Comparison of ENCODE assay signal across 24 cellular contexts in the genomic region with DNA sequence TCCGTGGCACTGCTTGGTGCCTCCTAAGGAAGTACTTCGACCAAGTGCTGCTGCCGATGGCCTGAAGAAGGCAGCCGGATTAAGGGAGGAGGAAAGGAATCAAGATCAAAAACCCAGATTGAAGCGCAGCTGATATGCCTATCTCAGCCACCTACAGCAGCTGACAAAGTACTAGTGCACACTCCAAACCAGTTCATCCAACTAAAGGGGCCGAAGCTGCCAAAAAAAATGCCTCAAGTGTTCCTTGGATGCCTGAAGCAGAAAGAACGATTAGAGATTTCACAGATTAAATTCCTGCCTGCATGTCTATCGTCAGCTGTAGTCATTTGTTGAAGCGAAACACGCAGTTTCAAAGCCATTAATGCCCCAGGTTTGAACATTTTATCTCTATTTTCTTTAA.
DNase-seq lines count a peak whose midpoint lies in the region; ATAC-seq and TF ChIP-seq lines count a peak whose summit lies in the region.
"Had no signal": no experiment of that assay in that cellular context is flagged by ENCODE, and none has a peak within 500 bp of the region (broad histone marks: within the 10 kb centered on the region; RNA-seq: fewer than 3 reads in every experiment).

No MANE protein-coding gene starts in this region.

- H3K4me1 ChIP-seq in endodermal cell (ENCODE audit: control insufficient read depth, insufficient read depth, low read length) (no peaks in the 10 kb centered on the region), muscle layer of colon (ENCODE audit: insufficient read depth, low read length) (peaks cover 58% of the 10 kb centered on the region), thyroid gland (peaks cover 29 to 37% of the 10 kb centered on the region in 2 donors), aorta (ENCODE audit: control insufficient read depth in 1 of 2, insufficient read depth in 2 of 2, low read length in 2 of 2) (no peaks in the 10 kb centered on the region)

- H3K36me3 Mint-ChIP-seq in endodermal cell (ENCODE audit: low read depth) = peaks cover 76% of the 10 kb centered on the region

- H3K27me3 Mint-ChIP-seq in endodermal cell (ENCODE audit: insufficient read depth) = no peaks in the 10 kb centered on the region
- H3K27me3 Mint-ChIP-seq: activated CD4-positive, alpha-beta memory T cell treated with anti-CD3 and anti-CD28 coated beads, Interleukin-2, amount 10 ng/mL, durations not matched to agents 7 days and 5 days; activated naive CD8-positive, alpha-beta T cell treated with anti-CD3 and anti-CD28 coated beads, Interleukin-2, amount 50 U/mL, for 24 hours; IgD-negative memory B cell; naive B cell; stimulated activated naive B cell treated with anti-CD40 and anti-IgM and Interleukin-4, amounts not matched to agents 10 μg/mL and 1 μg/mL and 100 μg/mL, for 72 hours had no signal

- no peak overlapping the region for H3K4me3 Mint-ChIP-seq in endodermal cell
- H3K4me3 Mint-ChIP-seq: activated CD4-positive, alpha-beta memory T cell treated with anti-CD3 and anti-CD28 coated beads, Interleukin-2, amount 10 ng/mL, durations not matched to agents 7 days and 5 days; activated naive CD8-positive, alpha-beta T cell treated with anti-CD3 and anti-CD28 coated beads, Interleukin-2, amount 50 U/mL, for 24 hours; CD14-positive monocyte; IgD-negative memory B cell; naive B cell; stimulated activated naive B cell treated with anti-CD40 and anti-IgM and Interleukin-4, amounts not matched to agents 10 μg/mL and 1 μg/mL and 100 μg/mL, for 72 hours had no signal

- TF ChIP-seq CTCF in VCaP (conservative IDR thresholded peaks at IDR 0.05) (no peak), endodermal cell (conservative IDR thresholded peaks at IDR 0.05) (no peak), thyroid gland (IDR thresholded peaks at IDR 0.05) (no peak)

- 95 to 98% methylated on average over 4 to 10 of the region's 10 CpGs for WGBS in endodermal cell (ENCODE audit: insufficient coverage in 1 of 2, insufficient read length in 1 of 2), 2 experiments
- 33 to 41% methylated on average over 10 of the region's 10 CpGs for WGBS in thyroid gland, 2 donors
- 3 to 8% methylated on average over 10 of the region's 10 CpGs for WGBS in aorta, 2 donors

- H3K9me3 Mint-ChIP-seq in endodermal cell = no peaks in the 10 kb centered on the region
- H3K9me3 Mint-ChIP-seq: activated CD4-positive, alpha-beta memory T cell treated with anti-CD3 and anti-CD28 coated beads, Interleukin-2, amount 10 ng/mL, durations not matched to agents 7 days and 5 days; activated naive CD8-positive, alpha-beta T cell treated with anti-CD3 and anti-CD28 coated beads, Interleukin-2, amount 50 U/mL, for 24 hours; CD14-positive monocyte; IgD-negative memory B cell; naive B cell; stimulated activated naive B cell treated with anti-CD40 and anti-IgM and Interleukin-4, amounts not matched to agents 10 μg/mL and 1 μg/mL and 100 μg/mL, for 72 hours had no signal

- H3K4me1 Mint-ChIP-seq in endodermal cell = no peaks in the 10 kb centered on the region
- H3K4me1 Mint-ChIP-seq: CD14-positive monocyte had no signal

- H3K9ac ChIP-seq in endodermal cell (ENCODE audit: extremely low read depth, low read length, poor library complexity, severe bottlenecking) (no peak overlapping the region), muscle layer of colon (ENCODE audit: low read length) (peak overlapping the region; percentile 51)
- H3K9ac ChIP-seq: SK-N-SH had no signal

- no peak for DNase-seq in endodermal cell
- DNase-seq in thyroid gland = peak; percentile 80 to 84
- DNase-seq in aorta = no peak
- DNase-seq in SIG-M5 (lab: John Stamatoyannopoulos, UW) = no peak
- no peak for DNase-seq in activated CD8-positive, alpha-beta memory T cell treated with anti-CD3 and anti-CD28 coated beads, Interleukin-2, amount 50 U/mL, for 48 hours
- DNase-seq: activated CD4-positive, alpha-beta memory T cell treated with anti-CD3 and anti-CD28 coated beads, Interleukin-2, amount 10 ng/mL, durations not matched to agents 7 days and 5 days; activated CD4-positive, CD25-positive, alpha-beta regulatory T cell; activated gamma-delta T cell treated with Interleukin-2 at 50 U/mL for 16 hours; activated naive CD8-positive, alpha-beta T cell treated with anti-CD3 and anti-CD28 coated beads, Interleukin-2, amount 50 U/mL, for 24 hours; glutamatergic neuron; mesenchymal stem cell; naive B cell; NCI-H2081 treated with DMSO at 0.1 percent for 48 hours; NCI-H774; SK-N-SH; stimulated activated CD4-positive, alpha-beta T cell treated with anti-CD3 and anti-CD28 coated beads, Interleukin-12 subunit alpha, Interleukin-12 subunit beta, amount 100 ng/mL, for 4 hours; stimulated activated CD4-positive, alpha-beta T cell treated with anti-CD3 and anti-CD28 coated beads, Interleukin-4, amount 100 ng/mL, for 24 hours; stimulated activated naive B cell treated with anti-CD40 and anti-IgM and Interleukin-4, amounts not matched to agents 10 μg/mL and 1 μg/mL and 100 μg/mL, for 72 hours had no signal

- no peak overlapping the region for H3K4me3 ChIP-seq in endodermal cell (ENCODE audit: low read length)
- no peak overlapping the region for H3K4me3 ChIP-seq in muscle layer of colon (ENCODE audit: low read depth in 1 of 2, low read length in 2 of 2)
- H3K4me3 ChIP-seq in thyroid gland (replicated peaks in 1 of 3) = no peak overlapping the region
- H3K4me3 ChIP-seq in aorta (ENCODE audit: low read length in 2 of 2) = no peak overlapping the region
- H3K4me3 ChIP-seq: coronary artery, right atrium auricular region had no signal

- peak overlapping the region; percentile 70 for H3K27ac Mint-ChIP-seq in endodermal cell
- H3K27ac Mint-ChIP-seq: activated CD4-positive, alpha-beta memory T cell treated with anti-CD3 and anti-CD28 coated beads, Interleukin-2, amount 10 ng/mL, durations not matched to agents 7 days and 5 days; activated naive CD8-positive, alpha-beta T cell treated with anti-CD3 and anti-CD28 coated beads, Interleukin-2, amount 50 U/mL, for 24 hours; IgD-negative memory B cell; stimulated activated naive B cell treated with anti-CD40 and anti-IgM and Interleukin-4, amounts not matched to agents 10 μg/mL and 1 μg/mL and 100 μg/mL, for 72 hours had no signal

- H3K27me3 ChIP-seq in endodermal cell (ENCODE audit: control insufficient read depth, insufficient read depth, low read length, poor library complexity, severe bottlenecking) (no peaks in the 10 kb centered on the region), muscle layer of colon (ENCODE audit: control insufficient read depth in 1 of 2, insufficient read depth in 2 of 2, low read length in 2 of 2) (no peaks in the 10 kb centered on the region), thyroid gland (no peaks in the 10 kb centered on the region), aorta (ENCODE audit: control insufficient read depth in 1 of 2, insufficient read depth in 2 of 2, low read length in 1 of 2) (no peaks in the 10 kb centered on the region)
- H3K27me3 ChIP-seq: right atrium auricular region had no signal

- intact Hi-C loops in thyroid gland (cut with DNase I) = no loop called here
- intact Hi-C loops in aorta (cut with DNase I) = no loop called here

- H3K36me3 ChIP-seq in endodermal cell (ENCODE audit: control insufficient read depth, insufficient read depth, low read length) (peaks cover 92% of the 10 kb centered on the region), muscle layer of colon (ENCODE audit: insufficient read depth, low read length) (peaks cover 60% of the 10 kb centered on the region), thyroid gland (peaks cover 46 to 48% of the 10 kb centered on the region in 2 donors), aorta (ENCODE audit: control insufficient read depth in 1 of 2, insufficient read depth in 2 of 2, low read length in 1 of 2) (peaks cover 0 to 20% of the 10 kb centered on the region in 2 donors)

- H3K27ac ChIP-seq in VCaP = peak overlapping the region; percentile 15
- no peak overlapping the region for H3K27ac ChIP-seq in endodermal cell (ENCODE audit: low read depth, low read length)
- peak overlapping the region; percentile 53 for H3K27ac ChIP-seq in muscle layer of colon (ENCODE audit: low read depth, low read length)
- peak overlapping the region; percentile 61 to 84 (median 77) for H3K27ac ChIP-seq in thyroid gland
- no peak overlapping the region for H3K27ac ChIP-seq in aorta (ENCODE audit: low read depth in 1 of 2, low read length in 2 of 2)
- H3K27ac ChIP-seq: right atrium auricular region had no signal

- no peak for TF ChIP-seq POLR2A in thyroid gland (IDR thresholded peaks at IDR 0.05)

- ATAC-seq in aorta (ENCODE audit: low FRiP score) = no peak
- ATAC-seq: activated naive CD8-positive, alpha-beta T cell treated with anti-CD3 and anti-CD28 coated beads, Interleukin-2, amount 50 U/mL, for 24 hours; stimulated activated naive B cell treated with anti-CD40 and anti-IgM and Interleukin-4, amounts not matched to agents 10 μg/mL and 1 μg/mL and 100 μg/mL, for 72 hours had no signal

- H3K9me3 ChIP-seq in endodermal cell (ENCODE audit: control insufficient read depth, low read length) (no peaks in the 10 kb centered on the region), muscle layer of colon (ENCODE audit: low read length) (no peaks in the 10 kb centered on the region), thyroid gland (no peaks in the 10 kb centered on the region), aorta (ENCODE audit: control insufficient read depth, low read length) (no peaks in the 10 kb centered on the region)
- H3K9me3 ChIP-seq: right atrium auricular region, SK-N-SH had no signal

Comparison
In these comparisons a context has a peak if more than half of its experiments do, and no peak if none do; other contexts are left out.
1. H3K27ac ChIP-seq: peak in VCaP (single experiment), muscle layer of colon (single experiment) and thyroid gland (3 of 3); none in endodermal cell (single experiment) and aorta (0 of 2).
2. DNase-seq: peak in thyroid gland (2 of 2); none in endodermal cell (single experiment), aorta (0 of 2), SIG-M5 (single experiment) and activated CD8-positive, alpha-beta memory T cell treated with anti-CD3 and anti-CD28 coated beads, Interleukin-2, amount 50 U/mL, for 48 hours (single experiment).